ENCODE assay signal across 23 cellular contexts in genomic region chr21:38956006-38956405, GRCh38.
A peak's percentile ranks its signal among the peaks of the same experiment; 100 is the strongest.
DNase-seq lines count a peak whose midpoint lies in the region; TF ChIP-seq lines count a peak whose summit lies in the region.
"Had no signal": no experiment of that assay in that cellular context is flagged by ENCODE, and none has a peak within 500 bp of the region (broad histone marks: within the 10 kb centered on the region; RNA-seq: fewer than 3 reads in every experiment).

No MANE protein-coding gene starts in this region.

- peaks cover 9% of the 10 kb centered on the region for H3K9me3 Mint-ChIP-seq in nephron
- H3K9me3 Mint-ChIP-seq: activated CD8-positive, alpha-beta T cell treated with anti-CD3 and anti-CD28 coated beads for 36 hours; activated naive CD4-positive, alpha-beta T cell treated with anti-CD3 and anti-CD28 coated beads, Interleukin-2, amount 10 ng/mL, durations not matched to agents 7 days and 5 days; activated T-helper 17 cell treated with anti-CD3 and anti-CD28 coated beads, Interleukin-2, amount 50 U/mL, for 72 hours; CD4-positive, alpha-beta memory T cell had no signal

- H3K36me3 ChIP-seq in cardiac muscle cell: no peaks in the 10 kb centered on the region
- no peaks in the 10 kb centered on the region for H3K36me3 ChIP-seq in WERI-Rb-1
- H3K36me3 ChIP-seq: adrenal gland, gastroesophageal sphincter, tibial nerve had no signal

- H3K4me3 ChIP-seq in cardiac muscle cell (no peak overlapping the region), WERI-Rb-1 (ENCODE audit: low read depth, low read length) (no peak overlapping the region), foreskin fibroblast (ENCODE audit: low read depth in 1 of 2, low read length in 2 of 2) (no peak overlapping the region)
- H3K4me3 ChIP-seq: adrenal gland, gastroesophageal sphincter, GM12878, tibial nerve had no signal

- H3K27ac Mint-ChIP-seq in nephron: peak overlapping the region in 2 of 3 experiments; percentile 30 to 99
- H3K27ac Mint-ChIP-seq: activated CD8-positive, alpha-beta T cell treated with anti-CD3 and anti-CD28 coated beads for 36 hours; activated naive CD4-positive, alpha-beta T cell treated with anti-CD3 and anti-CD28 coated beads, Interleukin-2, amount 10 ng/mL, durations not matched to agents 7 days and 5 days; activated T-helper 17 cell treated with anti-CD3 and anti-CD28 coated beads, Interleukin-2, amount 50 U/mL, for 72 hours; B cell; CD4-positive, alpha-beta memory T cell had no signal

- TF ChIP-seq CTCF in cardiac muscle cell (IDR thresholded peaks at IDR 0.05; ENCODE audit: low read depth, low read length) (no peak), WERI-Rb-1 (IDR thresholded peaks at IDR 0.05; ENCODE audit: low read depth, low read length) (no peak), nephron (IDR thresholded peaks at IDR 0.05; ENCODE audit: unreplicated experiment in 3 of 3) (no peak), foreskin fibroblast (IDR thresholded peaks at IDR 0.05; ENCODE audit: low read depth, low read length) (no peak)

- peaks cover 38% of the 10 kb centered on the region for H3K4me1 Mint-ChIP-seq in nephron
- H3K4me1 Mint-ChIP-seq: activated naive CD4-positive, alpha-beta T cell treated with anti-CD3 and anti-CD28 coated beads, Interleukin-2, amount 10 ng/mL, durations not matched to agents 7 days and 5 days; activated T-helper 17 cell treated with anti-CD3 and anti-CD28 coated beads, Interleukin-2, amount 50 U/mL, for 72 hours; B cell; CD4-positive, alpha-beta memory T cell had no signal

- intact Hi-C loops in cardiac septum (cut with DNase I): no loop called here

- DNase-seq in cardiac muscle cell (ENCODE audit: low read depth in 1 of 2, low spot score in 1 of 2) (peak in 1 of 2 donors; percentile 29), cardiac septum (ENCODE audit: low spot score) (no peak), NCI-H2029 (lab: John Stamatoyannopoulos, UW) (peak; percentile 41), WERI-Rb-1 (no peak), globus pallidus (ENCODE audit: low spot score) (no peak), foreskin fibroblast (no peak)
- no peak for DNase-seq in stimulated activated CD4-positive, alpha-beta T cell treated with anti-CD3 and anti-CD28 coated beads, Interleukin-2, amount 100 ng/mL, for 48 hours
- DNase-seq: activated CD4-positive, alpha-beta T cell treated with anti-CD3 and anti-CD28 coated beads for 1 hour; activated CD8-positive, alpha-beta T cell treated with anti-CD3 and anti-CD28 coated beads for 36 hours; activated naive CD4-positive, alpha-beta T cell treated with anti-CD3 and anti-CD28 coated beads, Interleukin-2, amount 10 ng/mL, durations not matched to agents 7 days and 5 days; CD4-positive, alpha-beta memory T cell; hippocampal formation; MV-4-11; NCI-H1694; SIG-M5 had no signal

- H3K4me3 Mint-ChIP-seq in nephron: no peak overlapping the region
- H3K4me3 Mint-ChIP-seq: activated CD8-positive, alpha-beta T cell treated with anti-CD3 and anti-CD28 coated beads for 36 hours; activated naive CD4-positive, alpha-beta T cell treated with anti-CD3 and anti-CD28 coated beads, Interleukin-2, amount 10 ng/mL, durations not matched to agents 7 days and 5 days; activated T-helper 17 cell treated with anti-CD3 and anti-CD28 coated beads, Interleukin-2, amount 50 U/mL, for 72 hours; B cell; CD4-positive, alpha-beta memory T cell had no signal

- peak overlapping the region; percentile 89 for H3K27ac ChIP-seq in cardiac muscle cell
- H3K27ac ChIP-seq in WERI-Rb-1: peak overlapping the region; percentile 83; the same call in 1 of the 2 replicates
- H3K27ac ChIP-seq: adrenal gland, gastroesophageal sphincter, tibial nerve had no signal

- H3K4me1 ChIP-seq in cardiac muscle cell (ENCODE audit: low read depth): peaks cover 49% of the 10 kb centered on the region

- H3K27me3 ChIP-seq in cardiac muscle cell (no peaks in the 10 kb centered on the region), WERI-Rb-1 (ENCODE audit: insufficient read depth, low read depth, severe bottlenecking) (no peaks in the 10 kb centered on the region)
- H3K27me3 ChIP-seq: adrenal gland, gastroesophageal sphincter, tibial nerve had no signal

- H3K9me3 ChIP-seq in cardiac muscle cell (ENCODE audit: low read depth): no peaks in the 10 kb centered on the region
- H3K9me3 ChIP-seq in WERI-Rb-1 (ENCODE audit: severe bottlenecking): peaks cover 3% of the 10 kb centered on the region
- H3K9me3 ChIP-seq: adrenal gland, gastroesophageal sphincter, tibial nerve had no signal

- peaks cover 10% of the 10 kb centered on the region for H3K27me3 Mint-ChIP-seq in nephron (ENCODE audit: low read depth)

- peaks cover 3% of the 10 kb centered on the region for H3K36me3 Mint-ChIP-seq in nephron (ENCODE audit: low read depth)
- H3K36me3 Mint-ChIP-seq: activated naive CD4-positive, alpha-beta T cell treated with anti-CD3 and anti-CD28 coated beads, Interleukin-2, amount 10 ng/mL, durations not matched to agents 7 days and 5 days; brain; CD4-positive, alpha-beta memory T cell had no signal
